9 cellular contexts compared by ENCODE assay signal in genomic region chr18:35029103-35029502, GRCh38. TPM values are rescaled to one million over a fixed set of nuclear protein-coding genes. Genes with fewer than 3 reads are reported as not detected.
DNase-seq lines count a peak whose midpoint lies in the region; ATAC-seq and TF ChIP-seq lines count a peak whose summit lies in the region.
"Had no signal": no experiment of that assay in that cellular context is flagged by ENCODE, and none has a peak within 500 bp of the region (broad histone marks: within the 10 kb centered on the region; RNA-seq: fewer than 3 reads in every experiment).

No MANE protein-coding gene starts in this region.

- H3K27ac ChIP-seq in sigmoid colon: peak overlapping the region in 3 of 4 donors; percentile 7 to 46 (median 15)

- WGBS in sigmoid colon, 2 donors: 84 to 91% methylated on average over 4 of the region's 4 CpGs

- peak; percentile 89 for DNase-seq in EH (ENCODE audit: low read depth)
- DNase-seq in fibroblast of mammary gland (ENCODE audit: low read depth): peak; percentile 71
- no peak for DNase-seq in sigmoid colon
- no peak for DNase-seq in stimulated activated CD4-positive, alpha-beta T cell treated with anti-CD3 and anti-CD28 coated beads, Interleukin-4, amount 100 ng/mL, for 1 hour
- DNase-seq in DMS153 treated with DMSO at 0.1 percent for 48 hours (lab: John Stamatoyannopoulos, UW; ENCODE audit: unreplicated experiment): no peak
- no peak for DNase-seq in NCI-H1436 (lab: John Stamatoyannopoulos, UW)
- DNase-seq in DMS 273 (lab: John Stamatoyannopoulos, UW; ENCODE audit: unreplicated experiment): no peak
- DNase-seq: SW 1271 had no signal

- no peak for TF ChIP-seq CTCF in fibroblast of mammary gland (conservative IDR thresholded peaks at IDR 0.05; ENCODE audit: control insufficient read depth, insufficient read depth, low read depth, low read length)
- TF ChIP-seq CTCF in sigmoid colon (IDR thresholded peaks at IDR 0.05): no peak

- no peak for TF ChIP-seq EP300 in sigmoid colon (IDR thresholded peaks at IDR 0.05)

- H3K9me3 ChIP-seq in sigmoid colon: no peaks in the 10 kb centered on the region

- H3K4me3 ChIP-seq in fibroblast of mammary gland (ENCODE audit: control insufficient read depth, low read depth, low read length) (no peak overlapping the region), sigmoid colon (no peak overlapping the region)

- peaks cover 0 to 38% (median 29%) of the 10 kb centered on the region in 4 donors for H3K4me1 ChIP-seq in sigmoid colon

- no peaks in the 10 kb centered on the region for H3K36me3 ChIP-seq in sigmoid colon

- intact Hi-C loops in sigmoid colon (cut with DNase I): loop anchor here (5.0 to 10.0 kb wide), 3 partner anchors 113 to 316 kb away; partner anchors contain the start of genes ZNF24 and ZNF397

- H3K27me3 ChIP-seq in sigmoid colon: no peaks in the 10 kb centered on the region

- ATAC-seq in SK-N-SH treated with all-trans-retinoic acid at 6 μM for 48 hours: peak; percentile 73

- no peak for TF ChIP-seq POLR2A in sigmoid colon (IDR thresholded peaks at IDR 0.05)

TF ChIP-seq in SK-N-SH treated with all-trans-retinoic acid at 6 μM for 48 hours, 23 proteins besides CTCF, POLR2A, EP300 and RAD21:
- TF ChIP-seq CREB5 (CRISPR knock-in tag; IDR thresholded peaks at IDR 0.05; ENCODE audit: low read depth) (0 out of 2 replicates have a peak, but pooled peaks have one; percentile 26), ISL1 (CRISPR knock-in tag; IDR thresholded peaks at IDR 0.05) (peak; percentile 32; the same call in 1 of the 2 replicates), CSDC2 (CRISPR knock-in tag; IDR thresholded peaks at IDR 0.05) (peak; percentile 29; the same call in 1 of the 2 replicates), ZNF8 (CRISPR knock-in tag; IDR thresholded peaks at IDR 0.05) (no peak)

RNA-seq across cellular contexts. Expression of gene MAPRE2, which starts 12.1 kb away (rescaled TPM):
- total RNA-seq in sigmoid colon: 10 to 100 TPM; 14.0 to 31.6 (median 27.9) TPM
- 10 to 100 TPM; 16.8 to 21.0 (median 19.1) TPM for polyA plus RNA-seq in sigmoid colon

Comparison
In these comparisons a context has a peak if more than half of its experiments do, and no peak if none do; other contexts are left out.
1. DNase-seq: peak in EH (single experiment) and fibroblast of mammary gland (single experiment); none in sigmoid colon (single experiment), stimulated activated CD4-positive, alpha-beta T cell treated with anti-CD3 and anti-CD28 coated beads, Interleukin-4, amount 100 ng/mL, for 1 hour (single experiment), DMS153 treated with DMSO at 0.1 percent for 48 hours (single experiment), NCI-H1436 (single experiment) and DMS 273 (single experiment).